ENCODE assay signal across 18 cellular contexts in genomic region chr7:138975343-138976104, GRCh38. TPM values are rescaled to one million over a fixed set of nuclear protein-coding genes. Genes with fewer than 3 reads are reported as not detected.
DNase-seq lines count a peak whose midpoint lies in the region; ATAC-seq, FAIRE-seq and TF ChIP-seq lines count a peak whose summit lies in the region.
"Had no signal": no experiment of that assay in that cellular context is flagged by ENCODE, and none has a peak within 500 bp of the region (broad histone marks: within the 10 kb centered on the region; RNA-seq: fewer than 3 reads in every experiment).

No MANE protein-coding gene starts in this region.

- FAIRE-seq in pancreas (lab: Jason Lieb, UNC): no peak
- FAIRE-seq: A204.1, H54, keratinocyte had no signal

- no peak overlapping the region for H3K4me3 ChIP-seq in pancreas

- peak overlapping the region in 1 of 4 donors; percentile 23 for H3K27ac ChIP-seq in pancreas
- H3K27ac ChIP-seq: brain microvascular endothelial cell, VCaP had no signal

- WGBS in pancreas, 2 donors: 21 to 26% methylated on average over 5 of the region's 5 CpGs

- peaks cover 15 to 41% (median 28%) of the 10 kb centered on the region in 3 donors for H3K4me1 ChIP-seq in pancreas

- H3K9me3 ChIP-seq in pancreas: no peaks in the 10 kb centered on the region

- DNase-seq in NCI-H1417 (lab: John Stamatoyannopoulos, UW) (peak; percentile 37 to 73 (median 71)), NCI-H1417 treated with DMSO at 0.1 percent for 48 hours (lab: John Stamatoyannopoulos, UW) (no peak), NCI-H1694 treated with DMSO at 0.1 percent for 48 hours (lab: John Stamatoyannopoulos, UW) (peak; percentile 82), SK-N-DZ (ENCODE audit: low spot score) (peak; percentile 86), pancreas (peak in 1 of 6 donors; percentile 22), left lobe of liver (ENCODE audit: low spot score) (no peak)
- DNase-seq in NK-92 treated with Interleukin-12 subunit alpha and Interleukin-12 subunit beta, amount 100 ng/mL, for 24 hours (lab: John Stamatoyannopoulos, UW): no peak
- DNase-seq: activated CD8-positive, alpha-beta memory T cell treated with anti-CD3 and anti-CD28 coated beads, Interleukin-2, amount 10 ng/mL, durations not matched to agents 7 days and 5 days; activated naive CD4-positive, alpha-beta T cell treated with Interleukin-2 at 50 U/mL for 16 hours; brain microvascular endothelial cell; effector CD4-positive, alpha-beta T cell; stimulated activated CD4-positive, alpha-beta T cell treated with anti-CD3 and anti-CD28 coated beads, Interleukin-15, amount 100 ng/mL, for 24 hours; substantia nigra had no signal

- ATAC-seq in pancreas (peak in 3 of 4 donors; percentile 11 to 39 (median 34)), HG03045 (IDR thresholded peaks at IDR 0.05; ENCODE audit: unreplicated experiment) (no peak), left lobe of liver (no peak)
- ATAC-seq: activated CD8-positive, alpha-beta memory T cell treated with anti-CD3 and anti-CD28 coated beads, Interleukin-2, amount 10 ng/mL, durations not matched to agents 7 days and 5 days had no signal

- intact Hi-C loops in pancreas (cut with DNase I): no loop called here

- no peaks in the 10 kb centered on the region for H3K36me3 ChIP-seq in pancreas
- H3K36me3 ChIP-seq: brain microvascular endothelial cell had no signal

- H3K27me3 ChIP-seq in pancreas: no peaks in the 10 kb centered on the region
- H3K27me3 ChIP-seq: brain microvascular endothelial cell had no signal

- TF ChIP-seq CTCF in pancreas (IDR thresholded peaks at IDR 0.05): no peak

RNA-seq across cellular contexts. Expression of gene KIAA1549, which starts 5.7 kb away (rescaled TPM):
- 7.9 and 10.3 TPM in 2 replicates for polyA plus RNA-seq in SK-N-DZ (2014; cell fraction: cytosol; rRNA removed)
- 5.9 and 9.0 TPM in 2 replicates for polyA plus RNA-seq in SK-N-DZ (2014; cell fraction: nucleus; rRNA removed)
- total RNA-seq in pancreas (1 to 10 TPM; 5.1 to 8.0 (median 7.4) TPM), left lobe of liver (0.53 TPM)
- 1 to 10 TPM; 1.9 to 3.6 TPM for polyA plus RNA-seq in pancreas

Comparison
In these comparisons a context has a peak if more than half of its experiments do, and no peak if none do; other contexts are left out.
1. DNase-seq: peak in NCI-H1417 (3 of 3), NCI-H1694 treated with DMSO at 0.1 percent for 48 hours (single experiment) and SK-N-DZ (single experiment); none in NCI-H1417 treated with DMSO at 0.1 percent for 48 hours (single experiment), left lobe of liver (single experiment) and NK-92 treated with Interleukin-12 subunit alpha and Interleukin-12 subunit beta, amount 100 ng/mL, for 24 hours (single experiment).
2. ATAC-seq: peak in pancreas (3 of 4); none in HG03045 (single experiment) and left lobe of liver (single experiment).